Comparison of ENCODE assay signal across 8 cellular contexts in genomic region chr11:96215094-96215782, GRCh38.
A peak's percentile ranks its signal among the peaks of the same experiment; 100 is the strongest.
DNase-seq lines count a peak whose midpoint lies in the region; ATAC-seq and TF ChIP-seq lines count a peak whose summit lies in the region.

No MANE protein-coding gene starts in this region.

- POLR2A ChIA-PET in activated CD4-positive, alpha-beta T cell treated with anti-CD3 and anti-CD28 coated beads for 36 hours (lab: Charles Lee), result interaction anchor here (1.4 kb wide), 1 partner anchor 128 kb away, joined by 3 read pairs; the partner anchor contains the start of gene MAML2

- H2AFZ ChIP-seq in osteoblast (ENCODE audit: low read length), result no peak overlapping the region

- peaks cover 87% of the 10 kb centered on the region for H3K4me1 Mint-ChIP-seq in activated CD4-positive, alpha-beta T cell treated with anti-CD3 and anti-CD28 coated beads for 36 hours

- H3K36me3 ChIP-seq in Peyer's patch, result no peaks in the 10 kb centered on the region
- H3K36me3 ChIP-seq in duodenal mucosa (ENCODE audit: control insufficient read depth in 1 of 2, insufficient read depth in 2 of 2, low read length in 2 of 2), result no peaks in the 10 kb centered on the region
- no peaks in the 10 kb centered on the region for H3K36me3 ChIP-seq in osteoblast (ENCODE audit: insufficient read depth, low read length)

- no peaks in the 10 kb centered on the region for H4K20me1 ChIP-seq in osteoblast (ENCODE audit: insufficient read depth, low read length)

- peak overlapping the region; percentile 53 for H3K4me3 Mint-ChIP-seq in activated CD4-positive, alpha-beta T cell treated with anti-CD3 and anti-CD28 coated beads for 36 hours

- peak; percentile 39 for ATAC-seq in activated CD4-positive, alpha-beta T cell treated with anti-CD3 and anti-CD28 coated beads for 36 hours
- peak; percentile 66 for ATAC-seq in HG02840 (IDR thresholded peaks at IDR 0.05; ENCODE audit: low FRiP score, unreplicated experiment)
- ATAC-seq in foreskin keratinocyte, result no peak

- H3K9ac ChIP-seq in duodenal mucosa (ENCODE audit: low read depth in 1 of 2, low read length in 2 of 2), result peak overlapping the region in 1 of 2 donors; percentile 16

- H3K4me2 ChIP-seq in osteoblast (ENCODE audit: insufficient read depth, low read length), result peak overlapping the region; percentile 54

- H3K27ac ChIP-seq in Peyer's patch (peak overlapping the region; percentile 70 to 83 (median 80)), duodenal mucosa (ENCODE audit: low read depth, low read length) (peak overlapping the region; percentile 52), osteoblast (ENCODE audit: low read depth, low read length) (peak overlapping the region; percentile 77), foreskin keratinocyte (no peak overlapping the region)

- H3K27me3 Mint-ChIP-seq in activated CD4-positive, alpha-beta T cell treated with anti-CD3 and anti-CD28 coated beads for 36 hours, result no peaks in the 10 kb centered on the region

- H3K4me1 ChIP-seq in Peyer's patch, result peaks cover 0 to 47% (median 21%) of the 10 kb centered on the region in 4 donors
- peaks cover 28 to 38% of the 10 kb centered on the region in 2 donors for H3K4me1 ChIP-seq in duodenal mucosa (ENCODE audit: control insufficient read depth in 1 of 2, insufficient read depth in 2 of 2, low read length in 2 of 2)
- H3K4me1 ChIP-seq in osteoblast (ENCODE audit: insufficient read depth, low read length), result peaks cover 56% of the 10 kb centered on the region
- peaks cover 17% of the 10 kb centered on the region for H3K4me1 ChIP-seq in foreskin keratinocyte

- H3K27me3 ChIP-seq in Peyer's patch, result no peaks in the 10 kb centered on the region
- no peaks in the 10 kb centered on the region for H3K27me3 ChIP-seq in duodenal mucosa (ENCODE audit: control insufficient read depth in 1 of 2, insufficient read depth in 2 of 2, low read length in 2 of 2)
- no peaks in the 10 kb centered on the region for H3K27me3 ChIP-seq in osteoblast (ENCODE audit: insufficient read depth, low read length)
- no peaks in the 10 kb centered on the region for H3K27me3 ChIP-seq in foreskin keratinocyte

- TF ChIP-seq CTCF in Peyer's patch (IDR thresholded peaks at IDR 0.05) (no peak), osteoblast (IDR thresholded peaks at IDR 0.05; ENCODE audit: extremely low read depth, low read depth, low read length) (no peak), foreskin keratinocyte (conservative IDR thresholded peaks at IDR 0.05) (no peak)

- peak; percentile 43 for DNase-seq in activated CD4-positive, alpha-beta T cell treated with anti-CD3 and anti-CD28 coated beads for 36 hours
- no peak for DNase-seq in activated CD4-positive, alpha-beta T cell treated with anti-CD3 and anti-CD28 coated beads for 4 hours
- DNase-seq in Peyer's patch (peak in 2 of 3 donors; percentile 84 to 89), osteoblast (ENCODE audit: insufficient read length, low spot score, missing footprints) (peak; percentile 77), posterior vena cava (ENCODE audit: low spot score) (no peak), foreskin keratinocyte (no peak)

- peak overlapping the region; percentile 98 for H3K27ac Mint-ChIP-seq in activated CD4-positive, alpha-beta T cell treated with anti-CD3 and anti-CD28 coated beads for 36 hours

- peaks cover 72% of the 10 kb centered on the region for H3K79me2 ChIP-seq in osteoblast (ENCODE audit: insufficient read depth, low read length)

- no peaks in the 10 kb centered on the region for H3K9me3 Mint-ChIP-seq in activated CD4-positive, alpha-beta T cell treated with anti-CD3 and anti-CD28 coated beads for 36 hours (ENCODE audit: low read depth)

- peaks cover 11% of the 10 kb centered on the region for H3K36me3 Mint-ChIP-seq in activated CD4-positive, alpha-beta T cell treated with anti-CD3 and anti-CD28 coated beads for 36 hours (ENCODE audit: low read depth)

- no peak overlapping the region for H3K4me3 ChIP-seq in Peyer's patch
- no peak overlapping the region for H3K4me3 ChIP-seq in duodenal mucosa (ENCODE audit: low read depth in 1 of 2, low read length in 2 of 2)
- no peak overlapping the region for H3K4me3 ChIP-seq in osteoblast (ENCODE audit: insufficient read depth, low read length)

- H3K9me3 ChIP-seq in Peyer's patch, result no peaks in the 10 kb centered on the region
- H3K9me3 ChIP-seq in duodenal mucosa (ENCODE audit: control insufficient read depth in 1 of 2, low read length in 2 of 2), result no peaks in the 10 kb centered on the region
- no peaks in the 10 kb centered on the region for H3K9me3 ChIP-seq in osteoblast (ENCODE audit: low read depth, low read length)

- CTCF ChIA-PET in activated CD4-positive, alpha-beta T cell treated with anti-CD3 and anti-CD28 coated beads for 36 hours (lab: Charles Lee), result interaction anchor here (0.6 to 2.3 kb wide), 12 partner anchors 8 to 129 kb away, joined by 3 to 11 read pairs (median 4); partner anchors contain the start of gene MAML2

- peak in 1 of 2 donors; percentile 20 for TF ChIP-seq POLR2A in Peyer's patch (IDR thresholded peaks at IDR 0.05)

- intact Hi-C loops in activated CD4-positive, alpha-beta T cell treated with anti-CD3 and anti-CD28 coated beads for 36 hours (cut with DNase I, micrococcal nuclease), result no loop called here
- intact Hi-C loops in posterior vena cava (cut with DNase I), result no loop called here

Comparison
In these comparisons a context has a peak if more than half of its experiments do, and no peak if none do; other contexts are left out.
1. DNase-seq: peak in activated CD4-positive, alpha-beta T cell treated with anti-CD3 and anti-CD28 coated beads for 36 hours (single experiment), Peyer's patch (2 of 3) and osteoblast (single experiment); none in activated CD4-positive, alpha-beta T cell treated with anti-CD3 and anti-CD28 coated beads for 4 hours (0 of 2), posterior vena cava (single experiment) and foreskin keratinocyte (0 of 2).